ENCODE assay signal across 25 cellular contexts in genomic region chr6:2734517-2735076, GRCh38. TPM values are rescaled to one million over a fixed set of nuclear protein-coding genes. Genes with fewer than 3 reads are reported as not detected.
DNase-seq lines count a peak whose midpoint lies in the region; ATAC-seq and TF ChIP-seq lines count a peak whose summit lies in the region.
"Had no signal": no experiment of that assay in that cellular context is flagged by ENCODE, and none has a peak within 500 bp of the region (broad histone marks: within the 10 kb centered on the region; RNA-seq: fewer than 3 reads in every experiment).

No MANE protein-coding gene starts in this region.

- H3K9me3 Mint-ChIP-seq in activated CD4-positive, alpha-beta T cell treated with anti-CD3 and anti-CD28 coated beads for 36 hours (ENCODE audit: low read depth): no peaks in the 10 kb centered on the region
- H3K9me3 Mint-ChIP-seq: activated naive CD4-positive, alpha-beta T cell treated with anti-CD3 and anti-CD28 coated beads, Interleukin-2, amount 50 U/mL, for 72 hours; activated T-cell treated with anti-CD3 and anti-CD28 coated beads, Interleukin-2, amount 50 U/mL, for 72 hours; CD8-positive, alpha-beta memory T cell; stimulated activated memory B cell treated with anti-CD40 and anti-IgM and Interleukin-4, amounts not matched to agents 10 μg/mL and 1 μg/mL and 100 μg/mL, for 72 hours had no signal

- 70 to 85% methylated on average over 1 of the region's 1 CpG for WGBS in GM23248 (ENCODE audit: low coverage in 1 of 2, low lambda C conversion rate in 2 of 2, missing lambda C conversion rate in 2 of 2), 2 experiments

- H3K4me3 Mint-ChIP-seq in activated CD4-positive, alpha-beta T cell treated with anti-CD3 and anti-CD28 coated beads for 36 hours: no peak overlapping the region
- H3K4me3 Mint-ChIP-seq: activated T-cell treated with anti-CD3 and anti-CD28 coated beads, Interleukin-2, amount 50 U/mL, for 72 hours; CD8-positive, alpha-beta memory T cell; stimulated activated memory B cell treated with anti-CD40 and anti-IgM and Interleukin-4, amounts not matched to agents 10 μg/mL and 1 μg/mL and 100 μg/mL, for 72 hours had no signal

- peaks cover 6% of the 10 kb centered on the region for H3K4me1 ChIP-seq in GM23248 (ENCODE audit: insufficient read depth)
- peaks cover 2% of the 10 kb centered on the region for H3K4me1 ChIP-seq in NT2/D1 (ENCODE audit: insufficient read depth, insufficient read length)
- H3K4me1 ChIP-seq: vagina had no signal

- no peaks in the 10 kb centered on the region for H4K20me1 ChIP-seq in GM23248 (ENCODE audit: insufficient read depth)

- no peaks in the 10 kb centered on the region for H3K9me2 ChIP-seq in GM23248 (ENCODE audit: insufficient read depth)

- POLR2A ChIA-PET in activated CD4-positive, alpha-beta T cell treated with anti-CD3 and anti-CD28 coated beads for 36 hours (lab: Charles Lee): no interaction called here

- H3K79me2 ChIP-seq in GM23248 (ENCODE audit: insufficient read depth): no peaks in the 10 kb centered on the region

- in situ Hi-C loops in GM23248 (cut with MboI): no loop called here

- no peak for ATAC-seq in activated CD4-positive, alpha-beta T cell treated with anti-CD3 and anti-CD28 coated beads for 36 hours
- ATAC-seq: activated naive CD4-positive, alpha-beta T cell treated with anti-CD3 and anti-CD28 coated beads, Interleukin-2, amount 50 U/mL, for 72 hours; activated T-cell treated with anti-CD3 and anti-CD28 coated beads, Interleukin-2, amount 50 U/mL, for 72 hours; stimulated activated memory B cell treated with anti-CD40 and anti-IgM and Interleukin-4, amounts not matched to agents 10 μg/mL and 1 μg/mL and 100 μg/mL, for 72 hours had no signal

- intact Hi-C loops in activated CD4-positive, alpha-beta T cell treated with anti-CD3 and anti-CD28 coated beads for 36 hours (cut with DNase I, micrococcal nuclease): loop anchor here in 1 of 2 experiments (10.0 kb wide), 1 partner anchor 500 kb away; no protein-coding TSS in a partner anchor

- CTCF ChIA-PET in activated CD4-positive, alpha-beta T cell treated with anti-CD3 and anti-CD28 coated beads for 36 hours (lab: Charles Lee): interaction anchor here (0.8 to 7.8 kb wide), 3 partner anchors 15 to 1136 kb away, joined by 3 to 101 read pairs (median 4); partner anchors contain the start of gene MYLK4

- H3K36me3 ChIP-seq in GM23248 (ENCODE audit: low read depth): no peaks in the 10 kb centered on the region
- no peaks in the 10 kb centered on the region for H3K36me3 ChIP-seq in NT2/D1 (ENCODE audit: insufficient read depth, insufficient read length, low read length)
- H3K36me3 ChIP-seq: ascending aorta, suprapubic skin, vagina had no signal

- no peak for TF ChIP-seq CTCF in epithelial cell of esophagus (IDR thresholded peaks at IDR 0.05; ENCODE audit: insufficient read depth, low read depth, low read length, missing control alignments)

- H3K27me3 Mint-ChIP-seq in activated CD4-positive, alpha-beta T cell treated with anti-CD3 and anti-CD28 coated beads for 36 hours: no peaks in the 10 kb centered on the region
- H3K27me3 Mint-ChIP-seq: stimulated activated memory B cell treated with anti-CD40 and anti-IgM and Interleukin-4, amounts not matched to agents 10 μg/mL and 1 μg/mL and 100 μg/mL, for 72 hours had no signal

- no peak overlapping the region for H3K4me3 ChIP-seq in GM23248
- H3K4me3 ChIP-seq in NT2/D1 (ENCODE audit: insufficient read length, low read depth): no peak overlapping the region
- H3K4me3 ChIP-seq in epithelial cell of esophagus (ENCODE audit: low read length): no peak overlapping the region
- H3K4me3 ChIP-seq: ascending aorta, lung, suprapubic skin, vagina had no signal

- peaks cover 8% of the 10 kb centered on the region; the same call in 1 of the 2 replicates for H3F3A ChIP-seq in GM23248 (ENCODE audit: insufficient read depth)

- no peak overlapping the region for H2AFZ ChIP-seq in GM23248

- H3K4me1 Mint-ChIP-seq in activated CD4-positive, alpha-beta T cell treated with anti-CD3 and anti-CD28 coated beads for 36 hours: peaks cover 11% of the 10 kb centered on the region

- no peak overlapping the region for H3K27ac Mint-ChIP-seq in activated CD4-positive, alpha-beta T cell treated with anti-CD3 and anti-CD28 coated beads for 36 hours
- H3K27ac Mint-ChIP-seq: activated naive CD4-positive, alpha-beta T cell treated with anti-CD3 and anti-CD28 coated beads, Interleukin-2, amount 50 U/mL, for 72 hours; activated T-cell treated with anti-CD3 and anti-CD28 coated beads, Interleukin-2, amount 50 U/mL, for 72 hours; CD8-positive, alpha-beta memory T cell; progenitor cell of endocrine pancreas had no signal

- no peak overlapping the region for H3K4me2 ChIP-seq in GM23248 (ENCODE audit: unreplicated experiment)

- H3K36me3 Mint-ChIP-seq in activated CD4-positive, alpha-beta T cell treated with anti-CD3 and anti-CD28 coated beads for 36 hours (ENCODE audit: low read depth): no peaks in the 10 kb centered on the region
- H3K36me3 Mint-ChIP-seq: activated naive CD4-positive, alpha-beta T cell treated with anti-CD3 and anti-CD28 coated beads, Interleukin-2, amount 50 U/mL, for 72 hours; CD8-positive, alpha-beta memory T cell; stimulated activated memory B cell treated with anti-CD40 and anti-IgM and Interleukin-4, amounts not matched to agents 10 μg/mL and 1 μg/mL and 100 μg/mL, for 72 hours had no signal

- peak; percentile 48 for DNase-seq in GM23248
- DNase-seq in NT2/D1 (ENCODE audit: low read depth, low spot score): peak; percentile 51
- DNase-seq in epithelial cell of esophagus (ENCODE audit: low read depth): peak; percentile 67
- peak; percentile 30 for DNase-seq in iris pigment epithelial cell (ENCODE audit: low read depth)
- DNase-seq in ecto neural progenitor cell (ENCODE audit: low spot score): no peak
- no peak for DNase-seq in activated CD4-positive, alpha-beta T cell treated with anti-CD3 and anti-CD28 coated beads for 36 hours
- no peak for DNase-seq in A172 (ENCODE audit: low spot score)
- DNase-seq: activated CD4-positive, alpha-beta T cell treated with anti-CD3 and anti-CD28 coated beads for 4 hours; activated T-cell treated with anti-CD3 and anti-CD28 coated beads, Interleukin-2, amount 50 U/mL, for 72 hours; CD8-positive, alpha-beta memory T cell; DMS153; Kasumi-1; NCI-H1105; NCI-H2029 treated with DMSO at 0.1 percent for 48 hours; NCI-H345; NCI-H774; small intestine; T-helper 1 cell had no signal

- H3K27ac ChIP-seq in GM23248: no peak overlapping the region
- H3K27ac ChIP-seq: ascending aorta, suprapubic skin, vagina had no signal

- H3K9ac ChIP-seq in GM23248: no peak overlapping the region
- no peak overlapping the region for H3K9ac ChIP-seq in NT2/D1 (ENCODE audit: insufficient read length, low read depth)

- H3K9me3 ChIP-seq in GM23248 (ENCODE audit: low read depth) (no peaks in the 10 kb centered on the region), NT2/D1 (ENCODE audit: insufficient read depth, low read length) (no peaks in the 10 kb centered on the region)
- H3K9me3 ChIP-seq: ascending aorta, suprapubic skin, vagina had no signal

- H3K27me3 ChIP-seq in GM23248 (replicated peaks; ENCODE audit: insufficient read depth): no peaks in the 10 kb centered on the region
- H3K27me3 ChIP-seq in NT2/D1 (ENCODE audit: insufficient read depth, insufficient read length): no peaks in the 10 kb centered on the region
- H3K27me3 ChIP-seq: ascending aorta, suprapubic skin, vagina had no signal

RNA-seq across cellular contexts. Expression of gene MYLK4, which starts 16.1 kb away (rescaled TPM):
- total RNA-seq in GM23248 (2014; rRNA removed; shearing (Covaris generic)): 0.43 and 0.51 TPM in 2 replicates
- 0.20 and 0.24 TPM in 2 replicates for polyA plus RNA-seq in GM23248 (2016; fragmentation: Nextera tagmentation; extraction: Ambion mirVana)
- total RNA-seq in activated CD4-positive, alpha-beta T cell treated with anti-CD3 and anti-CD28 coated beads for 36 hours: under 1 TPM; 0.12 to 0.16 TPM
- 0.12 and 0.24 TPM in 2 replicates for total RNA-seq in A172 (2014; rRNA removed; shearing (Covaris generic))
- total RNA-seq: ascending aorta had no signal

RNA-seq across cellular contexts. Expression of gene WRNIP1, which starts 30.6 kb away (rescaled TPM):
- 63.1 and 64.9 TPM in 2 replicates for total RNA-seq in GM23248 (2014; rRNA removed; shearing (Covaris generic))
- 16.8 and 17.0 TPM in 2 replicates for polyA plus RNA-seq in GM23248 (2016; fragmentation: Nextera tagmentation; extraction: Ambion mirVana)
- 10 to 100 TPM; 41.6 to 42.3 TPM for total RNA-seq in activated CD4-positive, alpha-beta T cell treated with anti-CD3 and anti-CD28 coated beads for 36 hours
- 85.9 and 90.5 TPM in 2 replicates for total RNA-seq in A172 (2014; rRNA removed; shearing (Covaris generic))

Comparison
In these comparisons a context has a peak if more than half of its experiments do, and no peak if none do; other contexts are left out.
1. DNase-seq: peak in GM23248 (single experiment), NT2/D1 (single experiment), epithelial cell of esophagus (single experiment) and iris pigment epithelial cell (single experiment); none in ecto neural progenitor cell (single experiment), activated CD4-positive, alpha-beta T cell treated with anti-CD3 and anti-CD28 coated beads for 36 hours (single experiment) and A172 (single experiment).